14 cellular contexts compared by ENCODE assay signal in genomic region chr7:155357573-155358041, GRCh38. TPM values are rescaled to one million over a fixed set of nuclear protein-coding genes. Genes with fewer than 3 reads are reported as not detected.
DNase-seq lines count a peak whose midpoint lies in the region; ATAC-seq and TF ChIP-seq lines count a peak whose summit lies in the region.
"Had no signal": no experiment of that assay in that cellular context is flagged by ENCODE, and none has a peak within 500 bp of the region (broad histone marks: within the 10 kb centered on the region; RNA-seq: fewer than 3 reads in every experiment).

No MANE protein-coding gene starts in this region.

- CTCF ChIA-PET in IMR-90 (lab: Yijun Ruan, JAX): no interaction called here

- H3K4ac ChIP-seq in IMR-90 (ENCODE audit: low read depth, low read length): no peak overlapping the region

- H3K27me3 ChIP-seq in IMR-90 (ENCODE audit: control insufficient read depth, insufficient read depth, low read length) (peaks cover 40% of the 10 kb centered on the region), lower lobe of right lung (ENCODE audit: low read depth) (peaks cover 75% of the 10 kb centered on the region)

- H4K5ac ChIP-seq in IMR-90 (ENCODE audit: low read depth, low read length): no peak overlapping the region

- no peak overlapping the region for H3K56ac ChIP-seq in IMR-90 (ENCODE audit: extremely low read depth, insufficient read depth, low read length)

- no peak overlapping the region for H3K4me2 ChIP-seq in IMR-90 (ENCODE audit: low read depth, low read length)

- peaks cover 6% of the 10 kb centered on the region; the same call in 1 of the 2 replicates for H3K9me1 ChIP-seq in IMR-90 (ENCODE audit: insufficient read depth, low read length)

- H3K9me3 ChIP-seq in IMR-90 (ENCODE audit: control insufficient read depth, insufficient read depth, low read length): no peaks in the 10 kb centered on the region
- H3K9me3 ChIP-seq in lower lobe of right lung: no peaks in the 10 kb centered on the region
- H3K9me3 ChIP-seq: SJSA1 had no signal

- no CpG with 5 or more reads among the region's 14 CpGs for WGBS in IMR-90 (ENCODE audit: extremely low coverage in 2 of 2, insufficient read length in 1 of 2), 2 experiments

- no peak overlapping the region for H2BK20ac ChIP-seq in IMR-90 (ENCODE audit: low read depth, low read length)

- TF ChIP-seq CTCF in IMR-90 (conservative IDR thresholded peaks at IDR 0.05; ENCODE audit: low read depth, low read length): no peak
- no peak for TF ChIP-seq CTCF in lower lobe of right lung (IDR thresholded peaks at IDR 0.05)

- no peak overlapping the region for H3K23ac ChIP-seq in IMR-90 (ENCODE audit: low read depth, low read length)

- no peaks in the 10 kb centered on the region for H3K79me1 ChIP-seq in IMR-90 (ENCODE audit: low read depth in 1 of 2, low read length in 2 of 2)

- H3K18ac ChIP-seq in IMR-90 (ENCODE audit: low read depth, low read length): no peak overlapping the region

- no peak overlapping the region for H3K14ac ChIP-seq in IMR-90 (replicated peaks; ENCODE audit: low read depth, low read length)

- no peak; the same call in none of the 2 replicates for ATAC-seq in IMR-90 (ENCODE audit: low read depth)
- ATAC-seq in lower lobe of right lung: no peak
- ATAC-seq in HG03565 (IDR thresholded peaks at IDR 0.05; ENCODE audit: unreplicated experiment): no peak
- no peak for ATAC-seq in HG02885 (IDR thresholded peaks at IDR 0.05; ENCODE audit: poor library complexity, unreplicated experiment)
- no peak for ATAC-seq in GM18873 (IDR thresholded peaks at IDR 0.05; ENCODE audit: low FRiP score, unreplicated experiment)

- H3K4me3 ChIP-seq in IMR-90 (ENCODE audit: insufficient read depth, low read depth, low read length) (no peak overlapping the region), lower lobe of right lung (no peak overlapping the region)
- H3K4me3 ChIP-seq: SJSA1 had no signal

- H4K91ac ChIP-seq in IMR-90 (ENCODE audit: insufficient read depth, low read depth, low read length): no peak overlapping the region

- no peak for TF ChIP-seq POLR2A in IMR-90 (IDR thresholded peaks at IDR 0.05; ENCODE audit: low read depth, low read length)

- H3K27ac ChIP-seq in IMR-90 (ENCODE audit: insufficient read depth, low read length) (no peak overlapping the region), lower lobe of right lung (no peak overlapping the region)
- H3K27ac ChIP-seq: SJSA1 had no signal

- H4K8ac ChIP-seq in IMR-90 (ENCODE audit: low read depth in 2 of 2, low read length in 2 of 2): no peak overlapping the region

- peak; percentile 97 to 98 for DNase-seq in AML-193 (lab: John Stamatoyannopoulos, UW)
- DNase-seq in IMR-90: peak; percentile 32
- peak; percentile 44 for DNase-seq in SKM-1 treated with dmso at 0.1 percent for 144 hours (lab: John Stamatoyannopoulos, UW; ENCODE audit: unreplicated experiment)
- peak; percentile 49 for DNase-seq in lower lobe of right lung
- DNase-seq in DMS79 treated with DMSO at 0.1 percent for 48 hours (lab: John Stamatoyannopoulos, UW): no peak
- DNase-seq: activated B cell treated with CpG ODN at 0.5 μM for 24 hours; activated CD8-positive, alpha-beta memory T cell treated with anti-CD3 and anti-CD28 coated beads, Interleukin-2, amount 50 U/mL, for 4 hours; H7; occipital lobe; stimulated activated CD4-positive, alpha-beta T cell treated with anti-CD3 and anti-CD28 coated beads, Interleukin-12 subunit alpha, Interleukin-12 subunit beta, amount 100 ng/mL, for 4 hours had no signal

- H3K4me1 ChIP-seq in IMR-90 (ENCODE audit: control insufficient read depth, insufficient read depth, low read length): no peaks in the 10 kb centered on the region
- no peaks in the 10 kb centered on the region for H3K4me1 ChIP-seq in lower lobe of right lung
- H3K4me1 ChIP-seq: SJSA1 had no signal

- no peaks in the 10 kb centered on the region for H3K36me3 ChIP-seq in IMR-90 (ENCODE audit: control insufficient read depth, insufficient read depth, low read length)
- no peaks in the 10 kb centered on the region for H3K36me3 ChIP-seq in lower lobe of right lung
- H3K36me3 ChIP-seq: SJSA1 had no signal

- in situ Hi-C loops in IMR-90 (cut with MboI; ENCODE audit: low sequenced_read_pairs): no loop called here

- no peak overlapping the region for H2BK120ac ChIP-seq in IMR-90 (ENCODE audit: low read depth, low read length)

- POLR2A ChIA-PET in IMR-90 (lab: Charles Lee; ENCODE audit: unreplicated experiment): no interaction called here

- no peaks in the 10 kb centered on the region for H4K20me1 ChIP-seq in IMR-90 (ENCODE audit: insufficient read depth, low read length)

- dilution Hi-C loops in IMR-90 (cut with HindIII; ENCODE audit: low sequenced_read_pairs, unreplicated experiment): no loop called here

- TF ChIP-seq RAD21 in IMR-90 (IDR thresholded peaks at IDR 0.05; ENCODE audit: low read length): no peak

- no TSS peak for BruUV-seq in IMR-90 (replicated peaks; lab: Mats Ljungman, UMichigan)

- H2AFZ ChIP-seq in IMR-90 (replicated peaks; ENCODE audit: low read length, poor library complexity): no peak overlapping the region

- intact Hi-C loops in IMR-90 (cut with micrococcal nuclease) (no loop called here), lower lobe of right lung (cut with DNase I) (no loop called here)

- H2BK5ac ChIP-seq in IMR-90 (ENCODE audit: low read depth, low read length, poor library complexity, severe bottlenecking): no peak overlapping the region

- no peak overlapping the region for H2AK9ac ChIP-seq in IMR-90 (replicated peaks; ENCODE audit: low read depth, low read length, poor library complexity)

- no peak overlapping the region for H2BK15ac ChIP-seq in IMR-90 (ENCODE audit: low read depth, low read length)

- no peak overlapping the region for H3K9ac ChIP-seq in IMR-90 (ENCODE audit: low read depth, low read length)

- no peak overlapping the region for H2AK5ac ChIP-seq in IMR-90 (ENCODE audit: low read depth, low read length)

TF ChIP-seq in IMR-90, 13 proteins besides CTCF, POLR2A, EP300 and RAD21:
- TF ChIP-seq CEBPB (IDR thresholded peaks at IDR 0.05; ENCODE audit: low read depth, low read length) (peak; percentile 54; the same call in 1 of the 2 replicates), RCOR1 (IDR thresholded peaks at IDR 0.05; ENCODE audit: insufficient replicate concordance, low read length) (no peak)

RNA-seq across cellular contexts. Expression of gene INSIG1, which starts 59.9 kb away (rescaled TPM):
- total RNA-seq in IMR-90 (2012; rRNA removed): 26.0 and 32.8 TPM in 2 replicates
- 19.0 and 19.9 TPM in 2 replicates for polyA plus RNA-seq in IMR-90 (2012; rRNA removed)
- polyA plus RNA-seq in IMR-90 (2012; cell fraction: cytosol; rRNA removed): 14.0 and 17.9 TPM in 2 replicates
- polyA plus RNA-seq in IMR-90 (2012; cell fraction: nucleus; rRNA removed; ENCODE audit: low replicate concordance): 17.2 and 44.5 TPM in 2 replicates
- 70.9 TPM for total RNA-seq in lower lobe of right lung
